Comparison of ENCODE assay signal across 24 cellular contexts in the genomic region with DNA sequence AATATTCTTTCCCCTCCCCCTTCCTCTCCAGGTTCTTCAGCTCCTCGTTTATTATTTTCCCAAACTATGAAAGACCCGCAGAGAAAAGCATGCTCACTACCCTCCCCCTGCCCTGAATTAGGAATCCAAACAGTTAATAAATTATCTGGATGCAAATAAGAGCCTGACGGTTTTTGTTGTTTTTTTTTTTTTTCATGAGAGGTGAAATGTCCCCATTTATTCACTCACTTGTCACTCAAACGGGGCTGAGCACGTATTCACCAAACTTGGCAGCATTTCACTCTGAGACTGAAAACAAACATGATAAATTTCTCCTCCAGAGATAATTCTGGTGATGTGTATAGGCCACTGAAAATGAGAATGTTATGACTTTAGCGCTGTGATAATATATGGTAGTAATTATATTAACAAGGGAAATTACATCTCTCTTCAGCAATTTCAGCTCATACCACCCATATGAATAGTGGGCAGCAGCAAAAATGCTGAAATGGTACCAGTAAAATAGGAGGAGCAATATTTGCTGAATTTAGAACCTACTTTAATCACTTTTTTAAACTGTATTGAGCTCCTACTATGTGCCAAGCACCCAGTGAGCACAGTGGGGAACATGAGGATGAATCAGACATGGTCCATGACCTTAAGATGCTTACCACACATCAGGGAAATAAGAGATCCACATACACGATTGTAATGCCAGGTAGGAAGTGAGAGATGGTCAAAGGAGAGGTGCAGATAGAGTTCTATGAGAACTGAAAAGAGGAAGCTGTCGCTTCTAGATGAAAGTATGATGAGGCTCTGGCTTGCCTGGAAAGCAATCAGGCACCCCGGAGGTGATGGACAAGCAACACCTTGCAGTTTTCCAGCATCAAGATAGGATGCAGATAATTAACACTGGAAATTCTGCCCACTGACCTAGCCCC.
A peak's percentile ranks its signal among the peaks of the same experiment; 100 is the strongest.
DNase-seq lines count a peak whose midpoint lies in the region; ATAC-seq, FAIRE-seq and TF ChIP-seq lines count a peak whose summit lies in the region.
"Had no signal": no experiment of that assay in that cellular context is flagged by ENCODE, and none has a peak within 500 bp of the region (broad histone marks: within the 10 kb centered on the region; RNA-seq: fewer than 3 reads in every experiment).

No MANE protein-coding gene starts in this region.

- no peak overlapping the region for H3K27ac ChIP-seq in GM12878 (ENCODE audit: control insufficient read depth, insufficient read depth)
- H3K27ac ChIP-seq: C4-2B, colonic mucosa, esophagus muscularis mucosa, hepatocyte had no signal

- no peak for TF ChIP-seq CTCF in GM12878 (IDR thresholded peaks at IDR 0.05 in 2 of 3, conservative IDR thresholded peaks at IDR 0.05 in 1 of 3; ENCODE audit: control insufficient read depth in 2 of 3, extremely low read depth in 1 of 3, insufficient read depth in 1 of 3, low read depth in 3 of 3, low read length in 3 of 3)
- no peak for TF ChIP-seq CTCF in activated CD8-positive, alpha-beta T cell treated with anti-CD3 and anti-CD28 coated beads for 36 hours (IDR thresholded peaks at IDR 0.05)

- H2AFZ ChIP-seq in GM12878 (ENCODE audit: control insufficient read depth, low read depth, low read length), result no peak overlapping the region
- H2AFZ ChIP-seq: hepatocyte had no signal

- H3K4me1 Mint-ChIP-seq in activated T-cell treated with anti-CD3 and anti-CD28 coated beads, Interleukin-2, amount 50 U/mL, for 4 hours (ENCODE audit: low read depth), result no peaks in the 10 kb centered on the region
- no peaks in the 10 kb centered on the region for H3K4me1 Mint-ChIP-seq in natural killer cell treated with Interleukin-12 subunit alpha and Interleukin-12 subunit beta and Interleukin-15 and Interleukin-18, amount 100 ng/mL, for 72 hours (ENCODE audit: low read depth in 2 of 2)
- no peaks in the 10 kb centered on the region for H3K4me1 Mint-ChIP-seq in activated CD8-positive, alpha-beta T cell treated with anti-CD3 and anti-CD28 coated beads for 36 hours (ENCODE audit: low read depth)
- H3K4me1 Mint-ChIP-seq: naive B cell had no signal

- peak; percentile 50 for ATAC-seq in GM18505 (IDR thresholded peaks at IDR 0.05; ENCODE audit: unreplicated experiment)
- ATAC-seq in HG02798 (IDR thresholded peaks at IDR 0.05; ENCODE audit: poor library complexity, unreplicated experiment), result peak; percentile 35
- ATAC-seq in GM12878, result peak; percentile 68
- no peak for ATAC-seq in activated T-cell treated with anti-CD3 and anti-CD28 coated beads, Interleukin-2, amount 50 U/mL, for 4 hours
- ATAC-seq in natural killer cell treated with Interleukin-12 subunit alpha and Interleukin-12 subunit beta and Interleukin-15 and Interleukin-18, amount 100 ng/mL, for 72 hours, result no peak
- no peak for ATAC-seq in HG02884 (IDR thresholded peaks at IDR 0.05; ENCODE audit: unreplicated experiment)
- ATAC-seq in activated CD8-positive, alpha-beta T cell treated with anti-CD3 and anti-CD28 coated beads for 36 hours, result no peak
- ATAC-seq: activated CD8-positive, alpha-beta T cell treated with anti-CD3 and anti-CD28 coated beads, Interleukin-2, amount 10 ng/mL, durations not matched to agents 7 days and 5 days; left colon had no signal

- no peak overlapping the region for H3K4me3 Mint-ChIP-seq in activated T-cell treated with anti-CD3 and anti-CD28 coated beads, Interleukin-2, amount 50 U/mL, for 4 hours
- no peak overlapping the region for H3K4me3 Mint-ChIP-seq in natural killer cell treated with Interleukin-12 subunit alpha and Interleukin-12 subunit beta and Interleukin-15 and Interleukin-18, amount 100 ng/mL, for 72 hours
- no peak overlapping the region for H3K4me3 Mint-ChIP-seq in activated CD8-positive, alpha-beta T cell treated with anti-CD3 and anti-CD28 coated beads for 36 hours
- H3K4me3 Mint-ChIP-seq: activated CD8-positive, alpha-beta T cell treated with anti-CD3 and anti-CD28 coated beads, Interleukin-2, amount 10 ng/mL, durations not matched to agents 7 days and 5 days; naive B cell; type B pancreatic cell had no signal

- SMC1A ChIA-PET in GM12878 (lab: Charles Lee; ENCODE audit: uncharacterized antibody, unreplicated experiment), result interaction anchor here (0.6 to 6.0 kb wide), 25 partner anchors 10 to 147 kb away, joined by 3 to 59 read pairs (median 5); no protein-coding TSS in a partner anchor

- CTCF ChIA-PET in GM12878 (lab: Yijun Ruan, JAX), result interaction anchor here (0.5 to 1.9 kb wide), 9 partner anchors 8 to 104 kb away, joined by 3 to 9 read pairs (median 3); no protein-coding TSS in a partner anchor
- CTCF ChIA-PET in activated CD8-positive, alpha-beta T cell treated with anti-CD3 and anti-CD28 coated beads for 36 hours (lab: Charles Lee), result interaction anchor here (0.9 kb wide), 1 partner anchor 16 kb away, joined by 3 read pairs; no protein-coding TSS in a partner anchor

- no peak for FAIRE-seq in GM12878 (lab: Jason Lieb, UNC)

- no peaks in the 10 kb centered on the region for H3K79me2 ChIP-seq in GM12878 (ENCODE audit: control insufficient read depth, insufficient read depth, low read length)
- H3K79me2 ChIP-seq: hepatocyte had no signal

- no peak overlapping the region for H3K9ac ChIP-seq in GM12878 (ENCODE audit: control insufficient read depth, insufficient read depth, low read length)

- H3K27me3 ChIP-seq in GM12878 (replicated peaks in 1 of 2; ENCODE audit: control insufficient read depth in 2 of 2, insufficient read depth in 2 of 2, low read length in 1 of 2), result no peaks in the 10 kb centered on the region
- H3K27me3 ChIP-seq: colonic mucosa, esophagus muscularis mucosa, hepatocyte had no signal

- no peaks in the 10 kb centered on the region for H3K36me3 ChIP-seq in GM12878 (ENCODE audit: control insufficient read depth in 2 of 2, insufficient read depth in 2 of 2, low read length in 1 of 2)
- H3K36me3 ChIP-seq: colonic mucosa, esophagus muscularis mucosa had no signal

- peak; percentile 32 for DNase-seq in NCI-H1417 treated with DMSO at 0.1 percent for 48 hours (lab: John Stamatoyannopoulos, UW)
- DNase-seq in GM12878 (ENCODE audit: low read depth, low spot score), result no peak
- DNase-seq in activated T-cell treated with anti-CD3 and anti-CD28 coated beads, Interleukin-2, amount 50 U/mL, for 4 hours, result no peak
- DNase-seq in natural killer cell treated with Interleukin-12 subunit alpha and Interleukin-12 subunit beta and Interleukin-15 and Interleukin-18, amount 100 ng/mL, for 72 hours (ENCODE audit: low spot score), result no peak
- DNase-seq in activated CD8-positive, alpha-beta T cell treated with anti-CD3 and anti-CD28 coated beads for 36 hours, result no peak
- DNase-seq: activated CD4-positive, alpha-beta T cell treated with anti-CD3 and anti-CD28 coated beads for 1 hour; activated CD8-positive, alpha-beta T cell treated with anti-CD3 and anti-CD28 coated beads, Interleukin-2, amount 10 ng/mL, durations not matched to agents 7 days and 5 days; activated T-cell treated with anti-CD3 and anti-CD28 coated beads, Interleukin-2, amount 50 U/mL, for 1 hour; colonic mucosa; foreskin melanocyte; H7; left colon; mesenchymal stem cell; naive B cell; NCI-H1694 treated with DMSO at 0.1 percent for 48 hours; stimulated activated CD4-positive, alpha-beta T cell treated with anti-CD3 and anti-CD28 coated beads, Interleukin-2, amount 100 ng/mL, for 24 hours had no signal

- 21% methylated on average over 9 of the region's 9 CpGs for WGBS in GM12878 (ENCODE audit: insufficient coverage, insufficient replicate concordance, low lambda C conversion rate, missing lambda C conversion rate)

- H3K9me3 Mint-ChIP-seq in activated T-cell treated with anti-CD3 and anti-CD28 coated beads, Interleukin-2, amount 50 U/mL, for 4 hours, result peaks cover 4% of the 10 kb centered on the region
- no peaks in the 10 kb centered on the region for H3K9me3 Mint-ChIP-seq in natural killer cell treated with Interleukin-12 subunit alpha and Interleukin-12 subunit beta and Interleukin-15 and Interleukin-18, amount 100 ng/mL, for 72 hours
- no peaks in the 10 kb centered on the region for H3K9me3 Mint-ChIP-seq in activated CD8-positive, alpha-beta T cell treated with anti-CD3 and anti-CD28 coated beads for 36 hours
- H3K9me3 Mint-ChIP-seq: type B pancreatic cell had no signal

- TF ChIP-seq EP300 in GM12878 (IDR thresholded peaks at IDR 0.05; ENCODE audit: borderline replicate concordance in 1 of 2, control insufficient read depth in 1 of 2, low read depth in 2 of 2, low read length in 2 of 2), result 0 out of 4 replicates have a peak, but pooled peaks of 1 of the 2 experiments have one; percentile 27

- no peaks in the 10 kb centered on the region for H4K20me1 ChIP-seq in GM12878 (ENCODE audit: control insufficient read depth, insufficient read depth)

- H3K36me3 Mint-ChIP-seq in activated T-cell treated with anti-CD3 and anti-CD28 coated beads, Interleukin-2, amount 50 U/mL, for 4 hours (ENCODE audit: insufficient read depth), result no peaks in the 10 kb centered on the region
- no peaks in the 10 kb centered on the region for H3K36me3 Mint-ChIP-seq in natural killer cell treated with Interleukin-12 subunit alpha and Interleukin-12 subunit beta and Interleukin-15 and Interleukin-18, amount 100 ng/mL, for 72 hours
- no peaks in the 10 kb centered on the region for H3K36me3 Mint-ChIP-seq in activated CD8-positive, alpha-beta T cell treated with anti-CD3 and anti-CD28 coated beads for 36 hours (ENCODE audit: low read depth)
- H3K36me3 Mint-ChIP-seq: naive B cell, type B pancreatic cell had no signal

- intact Hi-C loops in GM12878 (cut with micrococcal nuclease; ENCODE audit: unreplicated experiment), result loop anchor here (2.0 kb wide), 1 partner anchor 30 kb away; no protein-coding TSS in a partner anchor
- intact Hi-C loops in activated CD8-positive, alpha-beta T cell treated with anti-CD3 and anti-CD28 coated beads for 36 hours (cut with micrococcal nuclease), result no loop called here

- no peaks in the 10 kb centered on the region for H3K27me3 Mint-ChIP-seq in activated T-cell treated with anti-CD3 and anti-CD28 coated beads, Interleukin-2, amount 50 U/mL, for 4 hours (ENCODE audit: low read depth)
- H3K27me3 Mint-ChIP-seq in natural killer cell treated with Interleukin-12 subunit alpha and Interleukin-12 subunit beta and Interleukin-15 and Interleukin-18, amount 100 ng/mL, for 72 hours, result peaks cover 8 to 10% of the 10 kb centered on the region in 2 donors
- no peaks in the 10 kb centered on the region for H3K27me3 Mint-ChIP-seq in activated CD8-positive, alpha-beta T cell treated with anti-CD3 and anti-CD28 coated beads for 36 hours
- H3K27me3 Mint-ChIP-seq: type B pancreatic cell had no signal

- peaks cover 6% of the 10 kb centered on the region for H3K4me1 ChIP-seq in GM12878 (ENCODE audit: control insufficient read depth, insufficient read depth, low read length)
- H3K4me1 ChIP-seq: colonic mucosa, esophagus muscularis mucosa had no signal

- POLR2A ChIA-PET in GM12878 (lab: Charles Lee), result interaction anchor here (0.7 to 1.7 kb wide), 6 partner anchors 16 to 119 kb away, joined by 3 to 6 read pairs (median 4); no protein-coding TSS in a partner anchor
- POLR2A ChIA-PET in activated CD8-positive, alpha-beta T cell treated with anti-CD3 and anti-CD28 coated beads for 36 hours (lab: Charles Lee), result no interaction called here

- BruUV-seq in GM12878 (replicated peaks; lab: Mats Ljungman, UMichigan), result no TSS peak

- TF ChIP-seq RAD21 in GM12878 (IDR thresholded peaks at IDR 0.05; ENCODE audit: insufficient read depth, low read depth, low read length), result no peak

- no peak overlapping the region for H3K4me2 ChIP-seq in GM12878 (ENCODE audit: control insufficient read depth, insufficient read depth)
- H3K4me2 ChIP-seq: hepatocyte, smooth muscle cell had no signal

- H3K27ac Mint-ChIP-seq in natural killer cell treated with Interleukin-12 subunit alpha and Interleukin-12 subunit beta and Interleukin-15 and Interleukin-18, amount 100 ng/mL, for 72 hours, result no peak overlapping the region
- H3K27ac Mint-ChIP-seq in activated CD8-positive, alpha-beta T cell treated with anti-CD3 and anti-CD28 coated beads for 36 hours, result no peak overlapping the region
- H3K27ac Mint-ChIP-seq: activated CD8-positive, alpha-beta T cell treated with anti-CD3 and anti-CD28 coated beads, Interleukin-2, amount 10 ng/mL, durations not matched to agents 7 days and 5 days; naive B cell; type B pancreatic cell had no signal

- TF ChIP-seq POLR2A in GM18505 (IDR thresholded peaks at IDR 0.05; ENCODE audit: borderline replicate concordance, extremely low read depth, insufficient read depth, insufficient read length) (no peak), GM12878 (IDR thresholded peaks at IDR 0.05; ENCODE audit: low read depth, low read length) (no peak)

- no peaks in the 10 kb centered on the region; the same call in 1 of the 3 replicates for H3K9me3 ChIP-seq in GM12878 (replicated peaks; ENCODE audit: control insufficient read depth, insufficient read depth, low read length)
- H3K9me3 ChIP-seq: colonic mucosa, esophagus muscularis mucosa had no signal

- RAD21 ChIA-PET in GM12878 (lab: Charles Lee; ENCODE audit: unreplicated experiment), result interaction anchor here (0.8 to 2.2 kb wide), 7 partner anchors 10 to 89 kb away, joined by 3 to 20 read pairs (median 4); no protein-coding TSS in a partner anchor

- in situ Hi-C loops in GM12878 (cut with MboI), result no loop called here

- H3K4me3 ChIP-seq in GM12878, result no peak overlapping the region
- H3K4me3 ChIP-seq: colonic mucosa, esophagus muscularis mucosa, hepatocyte, smooth muscle cell had no signal

Comparison
In these comparisons a context has a peak if more than half of its experiments do, and no peak if none do; other contexts are left out.
1. ATAC-seq: peak in GM18505 (single experiment), HG02798 (single experiment) and GM12878 (single experiment); none in activated T-cell treated with anti-CD3 and anti-CD28 coated beads, Interleukin-2, amount 50 U/mL, for 4 hours (0 of 2), natural killer cell treated with Interleukin-12 subunit alpha and Interleukin-12 subunit beta and Interleukin-15 and Interleukin-18, amount 100 ng/mL, for 72 hours (0 of 2), HG02884 (single experiment) and activated CD8-positive, alpha-beta T cell treated with anti-CD3 and anti-CD28 coated beads for 36 hours (single experiment).